ENCODE assay signal across 13 cellular contexts in genomic region chr12:51631591-51631990, GRCh38. TPM values are rescaled to one million over a fixed set of nuclear protein-coding genes. Genes with fewer than 3 reads are reported as not detected.
A peak's percentile ranks its signal among the peaks of the same experiment; 100 is the strongest.
DNase-seq lines count a peak whose midpoint lies in the region; ATAC-seq, FAIRE-seq and TF ChIP-seq lines count a peak whose summit lies in the region.
"Had no signal": no experiment of that assay in that cellular context is flagged by ENCODE, and none has a peak within 500 bp of the region (broad histone marks: within the 10 kb centered on the region; RNA-seq: fewer than 3 reads in every experiment).

No MANE protein-coding gene starts in this region.

- peaks cover 0 to 4% (median 0%) of the 10 kb centered on the region in 3 donors for H3K4me1 ChIP-seq in pancreas
- H3K4me1 ChIP-seq: transverse colon had no signal

- H3K27me3 ChIP-seq in pancreas = no peaks in the 10 kb centered on the region
- H3K27me3 ChIP-seq: transverse colon had no signal

- FAIRE-seq in pancreas (lab: Jason Lieb, UNC) = no peak
- no peak for FAIRE-seq in D721Med (lab: Jason Lieb, UNC)

- no peak overlapping the region for H3K4me3 ChIP-seq in pancreas
- H3K4me3 ChIP-seq: transverse colon had no signal

- no peak for TF ChIP-seq CTCF in pancreas (IDR thresholded peaks at IDR 0.05)
- no peak for TF ChIP-seq CTCF in D721Med (IDR thresholded peaks at IDR 0.05; ENCODE audit: insufficient read depth, missing control alignments)

- no peak overlapping the region for H3K27ac ChIP-seq in pancreas
- H3K27ac ChIP-seq: transverse colon had no signal

- H3K9me3 ChIP-seq in pancreas = no peaks in the 10 kb centered on the region
- H3K9me3 ChIP-seq: transverse colon had no signal

- peak; percentile 70 for ATAC-seq in left lobe of liver
- no peak for ATAC-seq in pancreas
- no peak for ATAC-seq in HG03135 (IDR thresholded peaks at IDR 0.05; ENCODE audit: unreplicated experiment)

- intact Hi-C loops in pancreas (cut with DNase I) = no loop called here

- DNase-seq in COLO829 (ENCODE audit: low spot score) (peak; percentile 16), LHCN-M2 (ENCODE audit: low read depth) (peak; percentile 65), cerebellar cortex (ENCODE audit: low spot score) (peak; percentile 42), left lobe of liver (ENCODE audit: low spot score) (no peak), pancreas (no peak), D721Med (ENCODE audit: insufficient read length, low spot score) (no peak), T-helper 2 cell (no peak)
- DNase-seq: GOT3; nephron progenitor cell; SIG-M5; stimulated activated CD4-positive, alpha-beta T cell treated with anti-CD3 and anti-CD28 coated beads, Interleukin-4, amount 100 ng/mL, for 4 hours; transverse colon had no signal

- H3K36me3 ChIP-seq in pancreas = no peaks in the 10 kb centered on the region
- H3K36me3 ChIP-seq: transverse colon had no signal

- 63 to 95% methylated on average over 1 of the region's 1 CpG for WGBS in pancreas, 2 donors

RNA-seq across cellular contexts. Expression of gene SCN8A, which starts 40.6 kb away (rescaled TPM):
- total RNA-seq in LHCN-M2 (2014; rRNA removed) = 7.2 and 7.4 TPM in 2 replicates
- 4.8 TPM for polyA plus RNA-seq in LHCN-M2 (2012)
- 5.3 TPM for total RNA-seq in left lobe of liver
- 1 to 10 TPM; 1.9 to 3.2 (median 2.3) TPM for total RNA-seq in pancreas
- 1 to 10 TPM; 2.1 to 2.6 TPM for polyA plus RNA-seq in pancreas

Comparison
In these comparisons a context has a peak if more than half of its experiments do, and no peak if none do; other contexts are left out.
1. DNase-seq: peak in COLO829 (single experiment), LHCN-M2 (single experiment) and cerebellar cortex (single experiment); none in left lobe of liver (single experiment), pancreas (0 of 6), D721Med (single experiment) and T-helper 2 cell (0 of 5).